27 cellular contexts compared by ENCODE assay signal in genomic region chr1:162206300-162206699, GRCh38.
A peak's percentile ranks its signal among the peaks of the same experiment; 100 is the strongest.
DNase-seq lines count a peak whose midpoint lies in the region; ATAC-seq, FAIRE-seq and TF ChIP-seq lines count a peak whose summit lies in the region.
"Had no signal": no experiment of that assay in that cellular context is flagged by ENCODE, and none has a peak within 500 bp of the region (broad histone marks: within the 10 kb centered on the region; RNA-seq: fewer than 3 reads in every experiment).

No MANE protein-coding gene starts in this region.

- no peak overlapping the region for H3K4me3 Mint-ChIP-seq in nephron
- H3K4me3 Mint-ChIP-seq in activated CD4-positive, alpha-beta memory T cell treated with anti-CD3 and anti-CD28 coated beads for 36 hours: no peak overlapping the region
- H3K4me3 Mint-ChIP-seq: activated CD8-positive, alpha-beta T cell treated with anti-CD3 and anti-CD28 coated beads, Interleukin-2, amount 10 ng/mL, durations not matched to agents 7 days and 5 days; activated naive CD8-positive, alpha-beta T cell; CD8-positive, alpha-beta memory T cell had no signal

- no peaks in the 10 kb centered on the region for H3K36me3 ChIP-seq in A673 (ENCODE audit: insufficient read depth, low read length, poor library complexity, severe bottlenecking)
- no peaks in the 10 kb centered on the region for H3K36me3 ChIP-seq in HEK293 (ENCODE audit: control insufficient read depth in 2 of 2, insufficient read depth in 1 of 2, low read length in 2 of 2)
- H3K36me3 ChIP-seq in body of pancreas (replicated peaks in 1 of 2; ENCODE audit: insufficient read depth in 1 of 2, low read depth in 2 of 2): no peaks in the 10 kb centered on the region
- H3K36me3 ChIP-seq: BE2C, thyroid gland had no signal

- POLR2A ChIA-PET in A673 (lab: Charles Lee; ENCODE audit: low non-redundant PET) (no interaction called here), HEK293 (lab: Yijun Ruan, JAX) (interaction anchor here (1.2 kb wide), 1 partner anchor 17 kb away, joined by 3 read pairs; no protein-coding TSS in a partner anchor)
- POLR2A ChIA-PET in activated CD4-positive, alpha-beta memory T cell treated with anti-CD3 and anti-CD28 coated beads for 36 hours (lab: Charles Lee): no interaction called here

- BruUV-seq in A673 (replicated peaks; lab: Mats Ljungman, UMichigan): no TSS peak

- CTCF ChIA-PET in A673 (lab: Charles Lee) (no interaction called here), HEK293 (lab: Yijun Ruan, JAX) (no interaction called here)
- CTCF ChIA-PET in activated CD4-positive, alpha-beta memory T cell treated with anti-CD3 and anti-CD28 coated beads for 36 hours (lab: Charles Lee): no interaction called here

- WGBS in body of pancreas, 2 donors: 90 to 100% methylated on average over 1 of the region's 1 CpG

- no peaks in the 10 kb centered on the region for H3K36me3 Mint-ChIP-seq in nephron (ENCODE audit: low read depth)
- H3K36me3 Mint-ChIP-seq in activated CD4-positive, alpha-beta memory T cell treated with anti-CD3 and anti-CD28 coated beads for 36 hours: no peaks in the 10 kb centered on the region
- H3K36me3 Mint-ChIP-seq: activated naive CD8-positive, alpha-beta T cell; CD8-positive, alpha-beta memory T cell had no signal

- peaks cover 38% of the 10 kb centered on the region for H3K4me1 ChIP-seq in A673 (ENCODE audit: insufficient read depth, low read length, poor library complexity, severe bottlenecking)
- peaks cover 22% of the 10 kb centered on the region for H3K4me1 ChIP-seq in HEK293 (ENCODE audit: control insufficient read depth, insufficient read depth, low read length)
- peaks cover 26% of the 10 kb centered on the region for H3K4me1 ChIP-seq in body of pancreas
- H3K4me1 ChIP-seq: thyroid gland had no signal

- no peaks in the 10 kb centered on the region for H3K9me3 Mint-ChIP-seq in nephron
- no peaks in the 10 kb centered on the region for H3K9me3 Mint-ChIP-seq in activated CD4-positive, alpha-beta memory T cell treated with anti-CD3 and anti-CD28 coated beads for 36 hours
- H3K9me3 Mint-ChIP-seq: CD8-positive, alpha-beta memory T cell had no signal

- ATAC-seq in body of pancreas: peak; percentile 39
- no peak for ATAC-seq in HG02798 (IDR thresholded peaks at IDR 0.05; ENCODE audit: poor library complexity, unreplicated experiment)
- ATAC-seq: activated CD8-positive, alpha-beta T cell treated with anti-CD3 and anti-CD28 coated beads, Interleukin-2, amount 10 ng/mL, durations not matched to agents 7 days and 5 days; HCT116; stimulated activated naive CD8-positive, alpha-beta T cell treated with anti-CD3 and anti-CD28 coated beads, Interleukin-15, Interleukin-2, amounts not matched to agents 100 U/mL and 50 U/mL, for 24 hours had no signal

- no peak for TF ChIP-seq POLR2A in body of pancreas (IDR thresholded peaks at IDR 0.05)
- no peak for TF ChIP-seq POLR2A in GM12892 (IDR thresholded peaks at IDR 0.05; ENCODE audit: low read depth, low read length)

- H3K27me3 Mint-ChIP-seq in nephron (ENCODE audit: low read depth): no peaks in the 10 kb centered on the region
- peaks cover 3% of the 10 kb centered on the region for H3K27me3 Mint-ChIP-seq in activated CD4-positive, alpha-beta memory T cell treated with anti-CD3 and anti-CD28 coated beads for 36 hours
- H3K27me3 Mint-ChIP-seq: progenitor cell of endocrine pancreas had no signal

- TF ChIP-seq CTCF in A673 (conservative IDR thresholded peaks at IDR 0.05; ENCODE audit: low read depth, low read length) (no peak), HEK293 (tag by site-specific recombination; IDR thresholded peaks at IDR 0.05) (no peak), body of pancreas (IDR thresholded peaks at IDR 0.05) (no peak), nephron (IDR thresholded peaks at IDR 0.05; ENCODE audit: unreplicated experiment in 3 of 3) (no peak)

- H3K9me3 ChIP-seq in A673 (ENCODE audit: low read depth, low read length, poor library complexity, severe bottlenecking) (no peaks in the 10 kb centered on the region), HEK293 (ENCODE audit: control insufficient read depth, insufficient read depth, low read depth, low read length) (no peaks in the 10 kb centered on the region), body of pancreas (no peaks in the 10 kb centered on the region)
- H3K9me3 ChIP-seq: BE2C, SK-N-SH, thyroid gland had no signal

- DNase-seq in A673 (ENCODE audit: low spot score) (no peak), body of pancreas (no peak), GM12892 (ENCODE audit: insufficient read length) (no peak), NCI-H2171 (lab: John Stamatoyannopoulos, UW) (no peak)
- DNase-seq in activated CD4-positive, alpha-beta memory T cell treated with anti-CD3 and anti-CD28 coated beads for 36 hours: no peak
- DNase-seq: activated CD4-positive, alpha-beta T cell treated with anti-CD3 and anti-CD28 coated beads for 1 hour; activated CD8-positive, alpha-beta T cell treated with anti-CD3 and anti-CD28 coated beads, Interleukin-2, amount 10 ng/mL, durations not matched to agents 7 days and 5 days; activated effector memory CD4-positive, alpha-beta T cell treated with Interleukin-2 at 50 U/mL for 16 hours; CD8-positive, alpha-beta memory T cell; cortex of kidney; head of caudate nucleus; kidney glomerular epithelial cell; MV-4-11; NCI-H1694; NCI-H82; SK-N-SH; stimulated activated naive CD8-positive, alpha-beta T cell treated with anti-CD3 and anti-CD28 coated beads, Interleukin-15, Interleukin-2, amounts not matched to agents 100 U/mL and 50 U/mL, for 24 hours; T-helper 2 cell; thyroid gland had no signal

- H3K27ac ChIP-seq in A673 (ENCODE audit: low read depth, low read length, poor library complexity, severe bottlenecking) (peak overlapping the region; percentile 5), HEK293 (ENCODE audit: extremely low read depth, low read depth, low read length) (peak overlapping the region; percentile 56), body of pancreas (peak overlapping the region in 2 of 4 donors; percentile 68 to 70)
- H3K27ac ChIP-seq: thyroid gland had no signal

- H3K27ac Mint-ChIP-seq in nephron: peak overlapping the region in 2 of 3 experiments; percentile 38 to 51
- no peak overlapping the region for H3K27ac Mint-ChIP-seq in activated CD4-positive, alpha-beta memory T cell treated with anti-CD3 and anti-CD28 coated beads for 36 hours
- H3K27ac Mint-ChIP-seq: activated CD8-positive, alpha-beta T cell treated with anti-CD3 and anti-CD28 coated beads, Interleukin-2, amount 10 ng/mL, durations not matched to agents 7 days and 5 days; activated naive CD8-positive, alpha-beta T cell; CD8-positive, alpha-beta memory T cell; progenitor cell of endocrine pancreas had no signal

- H3K4me1 Mint-ChIP-seq in nephron: peaks cover 60% of the 10 kb centered on the region
- H3K4me1 Mint-ChIP-seq in activated CD4-positive, alpha-beta memory T cell treated with anti-CD3 and anti-CD28 coated beads for 36 hours (ENCODE audit: low read depth): no peaks in the 10 kb centered on the region
- H3K4me1 Mint-ChIP-seq: CD8-positive, alpha-beta memory T cell had no signal

- H3K4me3 ChIP-seq in A673 (ENCODE audit: low read depth, low read length, poor library complexity, severe bottlenecking): no peak overlapping the region
- no peak overlapping the region for H3K4me3 ChIP-seq in HEK293 (ENCODE audit: low read depth, low read length)
- H3K4me3 ChIP-seq in body of pancreas: no peak overlapping the region
- H3K4me3 ChIP-seq: thyroid gland had no signal

- FAIRE-seq in GM12892 (lab: Jason Lieb, UNC): no peak
- FAIRE-seq: G401.6 had no signal

- no peaks in the 10 kb centered on the region for H3K27me3 ChIP-seq in A673 (replicated peaks; ENCODE audit: insufficient read depth, low read depth, low read length, poor library complexity)
- no peaks in the 10 kb centered on the region for H3K27me3 ChIP-seq in body of pancreas
- H3K27me3 ChIP-seq: BE2C, thyroid gland had no signal

- intact Hi-C loops in A673 (cut with micrococcal nuclease; ENCODE audit: unreplicated experiment) (no loop called here), body of pancreas (cut with DNase I) (no loop called here)
- intact Hi-C loops in activated CD4-positive, alpha-beta memory T cell treated with anti-CD3 and anti-CD28 coated beads for 36 hours (cut with micrococcal nuclease): no loop called here

TF ChIP-seq in HEK293, 187 proteins besides CTCF, POLR2A, EP300 and RAD21 (continues in another document):
- TF ChIP-seq ZNF530 (tag by site-specific recombination; IDR thresholded peaks at IDR 0.05; ENCODE audit: low read depth) (no peak), ZNF544 (tag by site-specific recombination; IDR thresholded peaks at IDR 0.05) (no peak), ZFP41 (tag by site-specific recombination; IDR thresholded peaks at IDR 0.05; ENCODE audit: borderline replicate concordance) (no peak), ZNF302 (tag by site-specific recombination; IDR thresholded peaks at IDR 0.05; ENCODE audit: low read depth) (no peak), ZNF23 (tag by site-specific recombination; IDR thresholded peaks at IDR 0.05; ENCODE audit: borderline replicate concordance) (no peak), ZNF132 (tag by site-specific recombination; IDR thresholded peaks at IDR 0.05; ENCODE audit: borderline replicate concordance) (no peak), ZNF112 (tag by site-specific recombination; IDR thresholded peaks at IDR 0.05) (no peak), INSM2 (tag by site-specific recombination; IDR thresholded peaks at IDR 0.05) (no peak), ZSCAN23 (tag by site-specific recombination; IDR thresholded peaks at IDR 0.05) (no peak), ZNF704 (tag by site-specific recombination; IDR thresholded peaks at IDR 0.05) (no peak)
